ENCODE assay signal across 21 cellular contexts in genomic region chr5:39173069-39173468, GRCh38. TPM values are rescaled to one million over a fixed set of nuclear protein-coding genes. Genes with fewer than 3 reads are reported as not detected.
"Had no signal": no experiment of that assay in that cellular context is flagged by ENCODE, and none has a peak within 500 bp of the region (broad histone marks: within the 10 kb centered on the region; RNA-seq: fewer than 3 reads in every experiment).

No MANE protein-coding gene starts in this region.

- DNase-seq: activated B cell treated with CpG ODN at 0.5 μM for 24 hours; activated gamma-delta T cell; activated T-cell treated with anti-CD3 and anti-CD28 coated beads, Interleukin-2, amount 50 U/mL, for 1 hour; aorta; brain microvascular endothelial cell; central memory CD4-positive, alpha-beta T cell; colonic mucosa; endodermal cell; foreskin keratinocyte; hypothalamus; stimulated activated CD4-positive, alpha-beta T cell treated with anti-CD3 and anti-CD28 coated beads, Interleukin-2, amount 100 ng/mL, for 24 hours; stimulated activated naive CD4-positive, alpha-beta T cell treated with Interleukin-2 at 50 U/mL for 16 hours; T-helper 9 cell; transverse colon; uterus had no signal

- H3K27ac Mint-ChIP-seq: activated B cell treated with CpG ODN at 0.5 μM for 24 hours, endodermal cell had no signal

- H3K27me3 ChIP-seq: brain microvascular endothelial cell, colonic mucosa, foreskin keratinocyte, right atrium auricular region, transverse colon, uterus had no signal

- H3K27ac ChIP-seq: brain microvascular endothelial cell, colonic mucosa, epithelial cell of prostate, foreskin keratinocyte, prostate gland, right atrium auricular region, SK-N-MC, transverse colon, uterus had no signal

- H3K4me3 ChIP-seq: colonic mucosa, lung, prostate gland, right atrium auricular region, SK-N-MC, transverse colon, uterus had no signal

- H3K4me1 Mint-ChIP-seq: neural crest cell had no signal

- H3K4me3 Mint-ChIP-seq: activated B cell treated with CpG ODN at 0.5 μM for 24 hours, endodermal cell, neural crest cell had no signal

- H3K9me3 ChIP-seq: colonic mucosa, prostate gland, right atrium auricular region, transverse colon, uterus had no signal

- H3K4me1 ChIP-seq: colonic mucosa, foreskin keratinocyte, prostate gland, right atrium auricular region, transverse colon, uterus had no signal

- ATAC-seq: foreskin keratinocyte had no signal

- H3K27me3 Mint-ChIP-seq: activated B cell treated with CpG ODN at 0.5 μM for 24 hours had no signal

- H3K9me3 Mint-ChIP-seq: endodermal cell had no signal

- H3K36me3 ChIP-seq: brain microvascular endothelial cell, colonic mucosa, prostate gland, right atrium auricular region, transverse colon, uterus had no signal

RNA-seq across cellular contexts. Expression of gene FYB1, which starts 46.3 kb away (rescaled TPM):
- total RNA-seq: endodermal cell, foreskin keratinocyte, neural crest cell had no signal
